In the genomic region with DNA sequence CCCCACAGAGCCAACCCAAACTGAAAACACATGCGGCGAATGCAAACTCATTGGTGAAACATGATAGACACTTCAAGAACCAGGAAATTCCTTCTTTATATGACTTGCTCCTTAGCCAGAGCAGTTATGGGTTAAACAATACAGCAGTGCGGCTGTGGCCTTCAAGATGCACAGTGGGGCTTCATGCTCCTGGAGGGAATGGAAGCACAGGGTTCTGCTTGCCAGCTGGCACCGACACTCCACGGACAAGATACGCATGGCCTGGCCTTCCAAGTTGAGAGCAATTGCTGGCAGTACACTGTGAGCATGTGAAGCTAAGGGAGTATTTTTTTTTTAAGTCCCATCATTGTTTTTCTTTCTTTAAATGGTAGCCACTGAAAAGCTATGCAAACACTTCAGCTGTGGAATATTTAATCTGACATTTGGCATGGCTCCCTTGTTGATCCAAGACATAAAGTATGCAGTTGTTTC, we compare ENCODE assay signal across 10 cellular contexts.
DNase-seq lines count a peak whose midpoint lies in the region; ATAC-seq and TF ChIP-seq lines count a peak whose summit lies in the region.
"Had no signal": no experiment of that assay in that cellular context is flagged by ENCODE, and none has a peak within 500 bp of the region (broad histone marks: within the 10 kb centered on the region; RNA-seq: fewer than 3 reads in every experiment).

No MANE protein-coding gene starts in this region.

- peak; percentile 95 to 97 for ATAC-seq in left cardiac atrium
- ATAC-seq: T-cell had no signal

- CTCF ChIA-PET in Caco-2 (lab: Charles Lee): no interaction called here

- H3K4me3 ChIP-seq in skeletal muscle cell (ENCODE audit: low read depth, low read length) (no peak overlapping the region), Caco-2 (ENCODE audit: low read depth, low read length) (no peak overlapping the region)
- H3K4me3 ChIP-seq: HAP-1 had no signal

- DNase-seq in EL (peak; percentile 64), left cardiac atrium (peak; percentile 82), skeletal muscle cell (ENCODE audit: low read depth) (peak; percentile 87), Caco-2 (no peak), occipital lobe (lab: John Stamatoyannopoulos, UW) (no peak), activated gamma-delta T cell (lab: John Stamatoyannopoulos, UW) (no peak)
- no peak for DNase-seq in activated CD4-positive, alpha-beta T cell treated with anti-CD3 and anti-CD28 coated beads, Interleukin-2, amount 50 U/mL, for 1 hour
- DNase-seq: T-cell had no signal

- no peaks in the 10 kb centered on the region for H3K36me3 ChIP-seq in Caco-2 (ENCODE audit: control insufficient read depth, insufficient read depth, low read length)
- H3K36me3 ChIP-seq: HAP-1 had no signal

- no peaks in the 10 kb centered on the region for H3K27me3 Mint-ChIP-seq in Caco-2 (ENCODE audit: insufficient read depth, unreplicated experiment)
- H3K27me3 Mint-ChIP-seq: T-cell had no signal

- peaks cover 4% of the 10 kb centered on the region; the same call in 1 of the 2 replicates for H3K9me3 ChIP-seq in Caco-2
- H3K9me3 ChIP-seq: HAP-1 had no signal

- H3K27me3 ChIP-seq in Caco-2 (replicated peaks; ENCODE audit: control insufficient read depth, insufficient read depth, low read length): no peaks in the 10 kb centered on the region

- TF ChIP-seq CTCF in VCaP (conservative IDR thresholded peaks at IDR 0.05) (no peak), Caco-2 (IDR thresholded peaks at IDR 0.05; ENCODE audit: insufficient read depth in 1 of 2, low read depth in 1 of 2, low read length in 1 of 2, severe bottlenecking in 1 of 2, unreplicated experiment in 1 of 2) (no peak)

- peak overlapping the region; percentile 81 for H3K27ac ChIP-seq in VCaP

- no peaks in the 10 kb centered on the region for H3K4me1 ChIP-seq in Caco-2

- H3K9me3 Mint-ChIP-seq in Caco-2 (ENCODE audit: unreplicated experiment): no peaks in the 10 kb centered on the region

- H3K36me3 Mint-ChIP-seq in Caco-2 (ENCODE audit: insufficient read depth, unreplicated experiment): no peaks in the 10 kb centered on the region
- H3K36me3 Mint-ChIP-seq: T-cell had no signal

- BruUV-seq in Caco-2 (replicated peaks; lab: Mats Ljungman, UMichigan): no TSS peak

- no peak overlapping the region for H3K27ac Mint-ChIP-seq in Caco-2 (ENCODE audit: unreplicated experiment)
- H3K27ac Mint-ChIP-seq: T-cell had no signal

- POLR2A ChIA-PET in Caco-2 (lab: Charles Lee): no interaction called here

- H3K4me3 Mint-ChIP-seq in Caco-2 (ENCODE audit: unreplicated experiment): no peak overlapping the region
- H3K4me3 Mint-ChIP-seq: T-cell had no signal

- H3K4me1 Mint-ChIP-seq in Caco-2 (ENCODE audit: low read depth, unreplicated experiment): no peaks in the 10 kb centered on the region

- intact Hi-C loops in left cardiac atrium (cut with DNase I) (no loop called here), Caco-2 (cut with micrococcal nuclease; ENCODE audit: unreplicated experiment) (no loop called here)

Comparison
In these comparisons a context has a peak if more than half of its experiments do, and no peak if none do; other contexts are left out.
1. DNase-seq: peak in EL (single experiment), left cardiac atrium (single experiment) and skeletal muscle cell (single experiment); none in activated CD4-positive, alpha-beta T cell treated with anti-CD3 and anti-CD28 coated beads, Interleukin-2, amount 50 U/mL, for 1 hour (single experiment), Caco-2 (0 of 2), occipital lobe (single experiment) and activated gamma-delta T cell (single experiment).